ENCODE assay signal across 20 cellular contexts in the genomic region with DNA sequence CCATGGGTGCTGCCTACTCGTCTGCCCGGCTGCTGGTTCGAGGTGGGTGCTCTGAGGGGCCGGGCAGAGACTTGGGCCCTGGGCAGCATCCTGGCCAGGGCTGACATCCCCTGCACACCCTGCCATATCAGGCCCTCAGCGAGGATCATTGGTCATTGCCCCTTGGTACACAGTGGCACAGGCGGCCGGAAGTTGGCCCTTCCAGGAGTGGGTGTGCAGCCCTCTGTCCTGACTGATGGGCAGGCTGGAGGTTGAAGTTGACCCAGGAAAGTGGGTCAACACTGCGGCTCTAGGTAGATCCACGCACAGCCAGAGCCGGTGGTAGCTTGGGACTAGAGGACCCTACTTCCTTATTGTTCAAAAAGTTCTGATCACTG.
"Had no signal": no experiment of that assay in that cellular context is flagged by ENCODE, and none has a peak within 500 bp of the region (broad histone marks: within the 10 kb centered on the region; RNA-seq: fewer than 3 reads in every experiment).

No MANE protein-coding gene starts in this region.

- H3K27ac Mint-ChIP-seq: stimulated activated effector memory CD8-positive, alpha-beta T cell treated with anti-CD3 and anti-CD28 coated beads, Interleukin-12 subunit alpha, Interleukin-12 subunit beta, amount 100 ng/mL, for 72 hours; T-cell had no signal

- ATAC-seq: activated CD4-positive, CD25-positive, alpha-beta regulatory T cell treated with anti-CD3 and anti-CD28 coated beads, Interleukin-2, amount 50 U/mL, for 24 hours; effector memory CD8-positive, alpha-beta T cell; foreskin keratinocyte; sciatic nerve; stimulated activated effector memory CD8-positive, alpha-beta T cell treated with anti-CD3 and anti-CD28 coated beads, Interleukin-12 subunit alpha, Interleukin-12 subunit beta, amount 100 ng/mL, for 72 hours; T-cell had no signal

- H3K27me3 ChIP-seq: breast epithelium, foreskin keratinocyte, neutrophil, thyroid gland had no signal

- H3K27me3 Mint-ChIP-seq: effector memory CD8-positive, alpha-beta T cell; progenitor cell of endocrine pancreas; T-cell had no signal

- H3K27ac ChIP-seq: breast epithelium, foreskin keratinocyte, neutrophil, thyroid gland had no signal

- H3K4me3 Mint-ChIP-seq: effector memory CD8-positive, alpha-beta T cell; stimulated activated effector memory CD8-positive, alpha-beta T cell treated with anti-CD3 and anti-CD28 coated beads, Interleukin-12 subunit alpha, Interleukin-12 subunit beta, amount 100 ng/mL, for 72 hours; T-cell had no signal

- H3K36me3 ChIP-seq: breast epithelium, neutrophil, thyroid gland had no signal

- H3K9me3 ChIP-seq: breast epithelium, neutrophil, SK-N-SH, thyroid gland had no signal

- H3K36me3 Mint-ChIP-seq: stimulated activated effector memory CD8-positive, alpha-beta T cell treated with anti-CD3 and anti-CD28 coated beads, Interleukin-12 subunit alpha, Interleukin-12 subunit beta, amount 100 ng/mL, for 72 hours had no signal

- H3K9me3 Mint-ChIP-seq: effector memory CD8-positive, alpha-beta T cell; stimulated activated effector memory CD8-positive, alpha-beta T cell treated with anti-CD3 and anti-CD28 coated beads, Interleukin-12 subunit alpha, Interleukin-12 subunit beta, amount 100 ng/mL, for 72 hours; T-cell had no signal

- DNase-seq: activated CD4-positive, alpha-beta T cell treated with anti-CD3 and anti-CD28 coated beads, Interleukin-2, amount 50 U/mL, for 4 hours; activated gamma-delta T cell; activated T-cell treated with anti-CD3 and anti-CD28 coated beads for 4 hours; anterior cingulate cortex; dermis blood vessel endothelial cell; effector memory CD8-positive, alpha-beta T cell; foreskin keratinocyte; SK-N-SH; stimulated activated CD4-positive, alpha-beta T cell treated with anti-CD3 and anti-CD28 coated beads, Interleukin-12 subunit alpha, Interleukin-12 subunit beta, amount 100 ng/mL, for 4 hours; stimulated activated CD4-positive, alpha-beta T cell treated with anti-CD3 and anti-CD28 coated beads, Interleukin-2, amount 100 ng/mL, for 24 hours; T-helper 9 cell; thyroid gland had no signal

- H3K4me1 ChIP-seq: breast epithelium, foreskin keratinocyte, thyroid gland had no signal

- H3K4me1 Mint-ChIP-seq: stimulated activated effector memory CD8-positive, alpha-beta T cell treated with anti-CD3 and anti-CD28 coated beads, Interleukin-12 subunit alpha, Interleukin-12 subunit beta, amount 100 ng/mL, for 72 hours had no signal

- H3K4me3 ChIP-seq: breast epithelium, lung, thyroid gland had no signal
